In genomic region chr7:4406288-4407058, GRCh38 we compare ENCODE assay signal across 1 cellular context.
A peak's percentile ranks its signal among the peaks of the same experiment; 100 is the strongest.
TF ChIP-seq lines count a peak whose summit lies in the region.

No MANE protein-coding gene starts in this region.

TF ChIP-seq in HEK293T, 16 proteins besides CTCF, POLR2A, EP300 and RAD21:
- TF ChIP-seq HDGF (IDR thresholded peaks at IDR 0.05; ENCODE audit: borderline replicate concordance) (no peak), L3MBTL2 (conservative IDR thresholded peaks at IDR 0.05) (0 out of 2 replicates have a peak, but pooled peaks have one; percentile 19)
